In the genomic region with DNA sequence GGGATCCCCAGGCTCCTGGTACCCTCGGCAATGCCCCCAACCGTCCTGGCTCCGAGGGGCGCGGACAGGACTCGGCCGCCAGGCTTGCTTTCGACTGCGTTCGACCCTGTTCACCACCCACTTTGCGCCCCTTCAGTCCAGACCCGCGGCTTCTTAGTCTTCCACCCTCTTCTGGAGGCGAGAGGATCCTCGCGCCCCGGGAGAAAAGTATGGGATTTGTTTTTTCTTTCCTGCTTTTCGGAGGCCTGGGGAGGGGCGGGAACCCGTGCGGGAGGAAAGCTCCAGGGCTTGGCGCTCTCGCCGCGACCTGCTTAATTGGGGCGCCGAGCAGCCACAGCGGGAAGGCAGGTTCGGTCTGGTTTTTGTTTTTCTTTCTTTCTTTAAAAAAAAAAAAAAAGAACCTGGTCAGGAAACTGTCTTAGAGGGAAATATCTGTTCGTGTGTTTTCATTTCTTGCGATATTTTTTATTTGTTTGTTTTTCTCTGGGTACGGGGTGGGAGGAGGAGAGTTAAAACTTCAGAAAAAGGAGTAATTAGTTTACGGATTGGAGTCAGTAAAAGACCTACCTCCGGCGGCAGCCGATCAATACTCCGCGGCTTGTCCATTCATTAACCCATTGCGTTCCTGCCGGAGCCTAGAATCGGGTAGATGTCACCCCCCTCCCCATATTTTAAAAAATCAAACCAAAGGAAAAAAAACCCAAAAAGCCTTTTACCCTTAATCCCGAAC, we compare ENCODE assay signal across 11 cellular contexts. TPM values are rescaled to one million over a fixed set of nuclear protein-coding genes. Genes with fewer than 3 reads are reported as not detected.
A peak's percentile ranks its signal among the peaks of the same experiment; 100 is the strongest.
DNase-seq lines count a peak whose midpoint lies in the region; FAIRE-seq and TF ChIP-seq lines count a peak whose summit lies in the region.
"Had no signal": no experiment of that assay in that cellular context is flagged by ENCODE, and none has a peak within 500 bp of the region (broad histone marks: within the 10 kb centered on the region; RNA-seq: fewer than 3 reads in every experiment).

No MANE protein-coding gene starts in this region.

- H3K27ac ChIP-seq in kidney (ENCODE audit: low read depth in 2 of 2, low read length in 2 of 2) (peak overlapping the region; percentile 91 to 97), stomach smooth muscle (ENCODE audit: low read length) (no peak overlapping the region)

- H3K36me3 ChIP-seq in kidney (ENCODE audit: control insufficient read depth in 1 of 2, insufficient read depth in 2 of 2, low read length in 2 of 2) (peaks cover 0 to 6% of the 10 kb centered on the region in 2 donors), stomach smooth muscle (ENCODE audit: control insufficient read depth in 2 of 2, insufficient read depth in 2 of 2, low read length in 2 of 2) (no peaks in the 10 kb centered on the region)

- H3K27me3 ChIP-seq in stomach smooth muscle (ENCODE audit: control insufficient read depth in 1 of 2, insufficient read depth in 2 of 2, low read length in 2 of 2) = peaks cover 77 to 94% of the 10 kb centered on the region in 2 donors

- FAIRE-seq in kidney (lab: Jason Lieb, UNC) = no peak

- peaks cover 27% of the 10 kb centered on the region for H3K4me1 Mint-ChIP-seq in activated naive CD8-positive, alpha-beta T cell treated with anti-CD3 and anti-CD28 coated beads for 36 hours
- peaks cover 6% of the 10 kb centered on the region in 2 donors for H3K4me1 Mint-ChIP-seq in immature natural killer cell

- DNase-seq in NCI-H748 (lab: John Stamatoyannopoulos, UW; ENCODE audit: unreplicated experiment) (peak; percentile 44), NCI-H748 treated with DMSO at 0.1 percent for 48 hours (lab: John Stamatoyannopoulos, UW) (no peak), kidney (no peak), immature natural killer cell (no peak), posterior cingulate gyrus (no peak), hippocampal formation (lab: John Stamatoyannopoulos, UW) (no peak)
- DNase-seq in activated naive CD8-positive, alpha-beta T cell treated with anti-CD3 and anti-CD28 coated beads for 36 hours = no peak
- DNase-seq: central memory CD4-positive, alpha-beta T cell; RPMI8226 had no signal

- H3K9ac ChIP-seq in kidney (ENCODE audit: low read length in 2 of 2) (peak overlapping the region; percentile 94), stomach smooth muscle (ENCODE audit: low read length in 2 of 2) (no peak overlapping the region)

- H3K27ac Mint-ChIP-seq in activated naive CD8-positive, alpha-beta T cell treated with anti-CD3 and anti-CD28 coated beads for 36 hours = no peak overlapping the region
- no peak overlapping the region for H3K27ac Mint-ChIP-seq in immature natural killer cell

- H3K4me3 ChIP-seq in kidney (ENCODE audit: low read length in 2 of 2) (peak overlapping the region; percentile 90 to 97), stomach smooth muscle (ENCODE audit: low read length in 2 of 2) (peak overlapping the region; percentile 8 to 66)

- peak overlapping the region; percentile 61 for H3K4me3 Mint-ChIP-seq in activated naive CD8-positive, alpha-beta T cell treated with anti-CD3 and anti-CD28 coated beads for 36 hours
- H3K4me3 Mint-ChIP-seq in immature natural killer cell = peak overlapping the region in 2 of 5 donors; percentile 18 to 53

- intact Hi-C loops in kidney (cut with DNase I) = no loop called here
- intact Hi-C loops in posterior cingulate gyrus (cut with DNase I) = loop anchor here (10.0 kb wide), 1 partner anchor 501 kb away; a partner anchor contains a TSS

- H3K9me3 Mint-ChIP-seq in activated naive CD8-positive, alpha-beta T cell treated with anti-CD3 and anti-CD28 coated beads for 36 hours = no peaks in the 10 kb centered on the region
- peaks cover 0 to 4% (median under 1%) of the 10 kb centered on the region in 6 donors for H3K9me3 Mint-ChIP-seq in immature natural killer cell

- H3K4me1 ChIP-seq in kidney (ENCODE audit: control insufficient read depth in 1 of 2, insufficient read depth in 1 of 2, low read depth in 1 of 2, low read length in 2 of 2) = peaks cover 10 to 13% of the 10 kb centered on the region in 2 donors
- H3K4me1 ChIP-seq in stomach smooth muscle (ENCODE audit: control insufficient read depth, insufficient read depth, low read length) = peaks cover 44% of the 10 kb centered on the region

- H3K36me3 Mint-ChIP-seq in activated naive CD8-positive, alpha-beta T cell treated with anti-CD3 and anti-CD28 coated beads for 36 hours = no peaks in the 10 kb centered on the region
- H3K36me3 Mint-ChIP-seq in immature natural killer cell = no peaks in the 10 kb centered on the region

- no peaks in the 10 kb centered on the region for H3K9me3 ChIP-seq in kidney (ENCODE audit: control insufficient read depth in 1 of 2, low read length in 2 of 2)
- no peaks in the 10 kb centered on the region for H3K9me3 ChIP-seq in stomach smooth muscle (ENCODE audit: control insufficient read depth in 2 of 2, low read length in 2 of 2)

- no peak for TF ChIP-seq CTCF in kidney (IDR thresholded peaks at IDR 0.05; ENCODE audit: borderline replicate concordance, extremely low read depth, insufficient read depth)

- peaks cover 97% of the 10 kb centered on the region for H3K27me3 Mint-ChIP-seq in activated naive CD8-positive, alpha-beta T cell treated with anti-CD3 and anti-CD28 coated beads for 36 hours
- peaks cover 19 to 54% (median 36%) of the 10 kb centered on the region in 3 donors for H3K27me3 Mint-ChIP-seq in immature natural killer cell (ENCODE audit: low read depth in 3 of 3)

RNA-seq across cellular contexts. Expression of a gene that starts 1.6 kb away (rescaled TPM):
- total RNA-seq in activated naive CD8-positive, alpha-beta T cell treated with anti-CD3 and anti-CD28 coated beads for 36 hours = not detected
- total RNA-seq in kidney = 82.8 TPM
- polyA plus RNA-seq in kidney (ENCODE audit: insufficient read depth, low read depth, low replicate concordance) (44.9 TPM), immature natural killer cell (not detected)
- polyA plus RNA-seq: AG04450 had no signal

Comparison
In these comparisons a context has a peak if more than half of its experiments do, and no peak if none do; other contexts are left out.
1. H3K9ac ChIP-seq: peak in kidney (2 of 2); none in stomach smooth muscle (0 of 2).
2. RNA of a gene that starts 1.6 kb away (total RNA-seq): 82.8 TPM in kidney (single experiment); not detected in activated naive CD8-positive, alpha-beta T cell treated with anti-CD3 and anti-CD28 coated beads for 36 hours; every median in the first group is over 10 times any median in the second.